In genomic region chr9:29212590-29213373, GRCh38 we compare ENCODE assay signal across 10 cellular contexts. TPM values are rescaled to one million over a fixed set of nuclear protein-coding genes. Genes with fewer than 3 reads are reported as not detected.
DNase-seq lines count a peak whose midpoint lies in the region; ATAC-seq and TF ChIP-seq lines count a peak whose summit lies in the region.
"Had no signal": no experiment of that assay in that cellular context is flagged by ENCODE, and none has a peak within 500 bp of the region (broad histone marks: within the 10 kb centered on the region; RNA-seq: fewer than 3 reads in every experiment).

No MANE protein-coding gene starts in this region.

- H3K27ac Mint-ChIP-seq in activated CD4-positive, alpha-beta T cell treated with anti-CD3 and anti-CD28 coated beads, Interleukin-2, amount 10 ng/mL, durations not matched to agents 24 days and 14 days, result no peak overlapping the region

- no peaks in the 10 kb centered on the region for H3K36me3 Mint-ChIP-seq in activated CD4-positive, alpha-beta T cell treated with anti-CD3 and anti-CD28 coated beads, Interleukin-2, amount 10 ng/mL, durations not matched to agents 24 days and 14 days (ENCODE audit: low read depth)

- H3K18ac ChIP-seq in trophoblast cell (ENCODE audit: low read length), result no peak overlapping the region

- H2AFZ ChIP-seq in trophoblast cell (ENCODE audit: insufficient read depth, low read length, poor library complexity), result no peak overlapping the region

- H3K9me3 ChIP-seq in esophagus muscularis mucosa (no peaks in the 10 kb centered on the region), trophoblast cell (ENCODE audit: insufficient read depth, low read depth, low read length) (no peaks in the 10 kb centered on the region)

- no peak for TF ChIP-seq EP300 in esophagus muscularis mucosa (IDR thresholded peaks at IDR 0.05)

- H3K4ac ChIP-seq in trophoblast cell (ENCODE audit: low read depth, low read length), result no peak overlapping the region

- DNase-seq in activated CD4-positive, alpha-beta T cell treated with anti-CD3 and anti-CD28 coated beads, Interleukin-2, amount 10 ng/mL, durations not matched to agents 24 days and 14 days, result no peak
- no peak for DNase-seq in activated CD4-positive, alpha-beta T cell treated with anti-CD3 and anti-CD28 coated beads, Interleukin-2, amount 50 U/mL, for 4 hours
- DNase-seq in NCI-H774 (lab: John Stamatoyannopoulos, UW), result peak; percentile 11
- no peak for DNase-seq in esophagus muscularis mucosa (ENCODE audit: extremely low spot score)
- DNase-seq in trophoblast cell, result no peak

- peak overlapping the region; percentile 46 to 59 (median 50) for H3K4me3 ChIP-seq in esophagus muscularis mucosa
- peak overlapping the region; percentile 74 for H3K4me3 ChIP-seq in trophoblast cell (ENCODE audit: low read depth, low read length)

- no peak overlapping the region for H2AK5ac ChIP-seq in trophoblast cell (ENCODE audit: low read length)

- peaks cover 0 to 70% (median 35%) of the 10 kb centered on the region in 4 donors for H3K27me3 ChIP-seq in esophagus muscularis mucosa
- peaks cover 18% of the 10 kb centered on the region for H3K27me3 ChIP-seq in trophoblast cell (ENCODE audit: insufficient read depth, low read length)

- no peak overlapping the region for H2BK120ac ChIP-seq in trophoblast cell (ENCODE audit: insufficient read depth, low read length, poor library complexity)

- no peak overlapping the region for H4K91ac ChIP-seq in trophoblast cell (ENCODE audit: low read depth, low read length)

- ATAC-seq in HG02642 (IDR thresholded peaks at IDR 0.05; ENCODE audit: poor library complexity, unreplicated experiment) (no peak), GM18873 (IDR thresholded peaks at IDR 0.05; ENCODE audit: low FRiP score, unreplicated experiment) (no peak), GM21528 (IDR thresholded peaks at IDR 0.05; ENCODE audit: low FRiP score, unreplicated experiment) (no peak)

- no peak overlapping the region for H2BK5ac ChIP-seq in trophoblast cell (ENCODE audit: low read depth, low read length, poor library complexity)

- H4K12ac ChIP-seq in trophoblast cell (ENCODE audit: low read depth, low read length), result no peak overlapping the region

- TF ChIP-seq POLR2A in esophagus muscularis mucosa (IDR thresholded peaks at IDR 0.05; ENCODE audit: low read depth), result no peak

- intact Hi-C loops in activated CD4-positive, alpha-beta T cell treated with anti-CD3 and anti-CD28 coated beads, Interleukin-2, amount 10 ng/mL, durations not matched to agents 24 days and 14 days (cut with micrococcal nuclease), result loop anchor here (5.0 kb wide), 1 partner anchor 1485 kb away; no protein-coding TSS in a partner anchor
- intact Hi-C loops in esophagus muscularis mucosa (cut with DNase I), result loop anchor here (10.0 kb wide), 1 partner anchor 438 kb away; no protein-coding TSS in a partner anchor

- TF ChIP-seq CTCF in esophagus muscularis mucosa (IDR thresholded peaks at IDR 0.05), result no peak

- H3K27ac ChIP-seq in esophagus muscularis mucosa (replicated peaks in 1 of 4) (no peak overlapping the region), trophoblast cell (ENCODE audit: low read depth, low read length) (no peak overlapping the region)

- peaks cover 14 to 40% (median 37%) of the 10 kb centered on the region in 4 donors for H3K4me1 ChIP-seq in esophagus muscularis mucosa
- H3K4me1 ChIP-seq in trophoblast cell (ENCODE audit: control insufficient read depth in 1 of 2, insufficient read depth in 2 of 2, low read length in 2 of 2), result peaks cover 6 to 9% of the 10 kb centered on the region in 2 experiments

- H3K4me3 Mint-ChIP-seq in activated CD4-positive, alpha-beta T cell treated with anti-CD3 and anti-CD28 coated beads, Interleukin-2, amount 10 ng/mL, durations not matched to agents 24 days and 14 days, result peak overlapping the region; percentile 34

- H2BK12ac ChIP-seq in trophoblast cell (ENCODE audit: low read length), result no peak overlapping the region

- no peaks in the 10 kb centered on the region for H3K9me3 Mint-ChIP-seq in activated CD4-positive, alpha-beta T cell treated with anti-CD3 and anti-CD28 coated beads, Interleukin-2, amount 10 ng/mL, durations not matched to agents 24 days and 14 days

- under 1% methylated on average over 33 of the region's 33 CpGs for WGBS in esophagus muscularis mucosa
- WGBS in trophoblast cell (ENCODE audit: extremely low coverage, insufficient coverage, insufficient read length), result no CpG with 5 or more reads among the region's 33 CpGs

- H3K79me1 ChIP-seq in trophoblast cell (ENCODE audit: low read length), result no peaks in the 10 kb centered on the region

- H3K79me2 ChIP-seq in trophoblast cell (ENCODE audit: control insufficient read depth, insufficient read depth, low read length, poor library complexity), result no peaks in the 10 kb centered on the region

- H3K9ac ChIP-seq in trophoblast cell (ENCODE audit: low read length), result no peak overlapping the region

- H3K4me2 ChIP-seq in trophoblast cell (ENCODE audit: low read length), result peak overlapping the region; percentile 100

- no peak overlapping the region for H3K14ac ChIP-seq in trophoblast cell (ENCODE audit: low read length)

- no peaks in the 10 kb centered on the region for H3K36me3 ChIP-seq in esophagus muscularis mucosa
- no peaks in the 10 kb centered on the region for H3K36me3 ChIP-seq in trophoblast cell (ENCODE audit: control insufficient read depth in 1 of 2, insufficient read depth in 2 of 2, low read length in 2 of 2)

- H3K23ac ChIP-seq in trophoblast cell (ENCODE audit: low read length), result no peak overlapping the region

- H3K27me3 Mint-ChIP-seq in activated CD4-positive, alpha-beta T cell treated with anti-CD3 and anti-CD28 coated beads, Interleukin-2, amount 10 ng/mL, durations not matched to agents 24 days and 14 days, result peaks cover 52% of the 10 kb centered on the region

- H3K4me1 Mint-ChIP-seq in activated CD4-positive, alpha-beta T cell treated with anti-CD3 and anti-CD28 coated beads, Interleukin-2, amount 10 ng/mL, durations not matched to agents 24 days and 14 days, result peaks cover 2% of the 10 kb centered on the region

- H4K8ac ChIP-seq in trophoblast cell (ENCODE audit: low read depth, low read length), result no peak overlapping the region

RNA-seq across cellular contexts. Expression of gene LINGO2, which starts 0.6 kb away (rescaled TPM):
- total RNA-seq in activated CD4-positive, alpha-beta T cell treated with anti-CD3 and anti-CD28 coated beads, Interleukin-2, amount 10 ng/mL, durations not matched to agents 24 days and 14 days, result not detected in 2 replicates
- under 1 TPM in 2 of 4 donors, not detected in 2; 0.17 to 0.33 TPM for total RNA-seq in esophagus muscularis mucosa
- polyA plus RNA-seq in trophoblast cell (2013), result 0.83 and 0.88 TPM in 2 replicates
- total RNA-seq: pulmonary artery endothelial cell; T-helper 1 cell treated with Interleukin-12 subunit alpha and Interleukin-12 subunit beta and Interleukin-4 antibody, amounts not matched to agents 30 ng/mL and 1 ng/mL, for 36 hours had no signal
